ENCODE assay signal across 1 cellular context in the genomic region with DNA sequence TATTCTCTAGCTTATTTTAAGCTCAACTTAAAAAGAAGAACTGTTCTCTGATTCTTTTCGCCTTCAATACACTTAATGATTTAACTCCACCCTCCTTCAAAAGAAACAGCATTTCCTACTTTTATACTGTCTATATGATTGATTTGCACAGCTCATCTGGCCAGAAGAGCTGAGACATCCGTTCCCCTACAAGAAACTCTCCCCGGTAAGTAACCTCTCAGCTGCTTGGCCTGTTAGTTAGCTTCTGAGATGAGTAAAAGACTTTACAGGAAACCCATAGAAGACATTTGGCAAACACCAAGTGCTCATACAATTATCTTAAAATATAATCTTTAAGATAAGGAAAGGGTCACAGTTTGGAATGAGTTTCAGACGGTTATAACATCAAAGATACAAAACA.
TF ChIP-seq lines count a peak whose summit lies in the region.

A gene (plus strand): TSS at position 163 of the 400 bp plus-strand sequence. CDS start 1,957 bp downstream, outside the sequence.

TF ChIP-seq in WTC11, 78 proteins besides CTCF, POLR2A, EP300 and RAD21 (continued from another document):
- TF ChIP-seq ZNF317 (CRISPR knock-in tag; IDR thresholded peaks at IDR 0.05; ENCODE audit: borderline replicate concordance, low read depth) (no peak), TEAD1 (CRISPR knock-in tag; IDR thresholded peaks at IDR 0.05) (no peak), TP53 (CRISPR knock-in tag; IDR thresholded peaks at IDR 0.05) (no peak), CBFB (CRISPR knock-in tag; IDR thresholded peaks at IDR 0.05; ENCODE audit: low read depth) (no peak), NFYB (CRISPR knock-in tag; conservative IDR thresholded peaks at IDR 0.05; ENCODE audit: low read depth) (no peak)
- TF ChIP-seq, protein P1, sequence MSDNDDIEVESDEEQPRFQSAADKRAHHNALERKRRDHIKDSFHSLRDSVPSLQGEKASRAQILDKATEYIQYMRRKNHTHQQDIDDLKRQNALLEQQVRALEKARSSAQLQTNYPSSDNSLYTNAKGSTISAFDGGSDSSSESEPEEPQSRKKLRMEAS (CRISPR knock-in tag; IDR thresholded peaks at IDR 0.05) = no peak
